In genomic region chr7:150415161-150416160, GRCh38 we compare ENCODE assay signal across 1 cellular context.
TF ChIP-seq lines count a peak whose summit lies in the region.

No MANE protein-coding gene starts in this region.

TF ChIP-seq in HepG2, 621 proteins besides CTCF, POLR2A, EP300 and RAD21 (continued from another document and continues in another):
- TF ChIP-seq HINFP (CRISPR knock-in tag; IDR thresholded peaks at IDR 0.05; ENCODE audit: low read depth), result no peak
- TF ChIP-seq ZNF710 (CRISPR knock-in tag; IDR thresholded peaks at IDR 0.05; ENCODE audit: borderline replicate concordance), result peak; percentile 48; the same call in 1 of the 2 replicates
- peak; percentile 22; the same call in 1 of the 2 replicates for TF ChIP-seq FOXA1 (IDR thresholded peaks at IDR 0.05)
- TF ChIP-seq FOXA1 (CRISPR knock-in tag; IDR thresholded peaks at IDR 0.05), result peak; percentile 93
- TF ChIP-seq ZNF382 (CRISPR knock-in tag; IDR thresholded peaks at IDR 0.05; ENCODE audit: borderline replicate concordance), result no peak
- TF ChIP-seq ZSCAN9 (CRISPR knock-in tag; IDR thresholded peaks at IDR 0.05; ENCODE audit: borderline replicate concordance), result peak; percentile 67; the same call in 1 of the 2 replicates
- 0 out of 2 replicates have a peak, but pooled peaks have one; percentile 48 for TF ChIP-seq ZNF639 (CRISPR knock-in tag; conservative IDR thresholded peaks at IDR 0.05)
- TF ChIP-seq THRA (CRISPR knock-in tag; IDR thresholded peaks at IDR 0.05; ENCODE audit: borderline replicate concordance), result peak; percentile 92
- TF ChIP-seq SIX1 (CRISPR knock-in tag; IDR thresholded peaks at IDR 0.05; ENCODE audit: borderline replicate concordance), result peak; percentile 83; the same call in 1 of the 2 replicates
- TF ChIP-seq IRF1 (CRISPR knock-in tag; IDR thresholded peaks at IDR 0.05; ENCODE audit: low read depth), result no peak
- no peak for TF ChIP-seq PLRG1 (conservative IDR thresholded peaks at IDR 0.05)
- TF ChIP-seq ZNF878 (CRISPR knock-in tag; IDR thresholded peaks at IDR 0.05), result 0 out of 2 replicates have a peak, but pooled peaks have one; percentile 42
- TF ChIP-seq ATAD3A (CRISPR knock-in tag; IDR thresholded peaks at IDR 0.05), result no peak
- TF ChIP-seq GRHL1 (CRISPR knock-in tag; conservative IDR thresholded peaks at IDR 0.05), result no peak
- TF ChIP-seq ZNF709 (CRISPR knock-in tag; IDR thresholded peaks at IDR 0.05), result no peak
- no peak for TF ChIP-seq MXD3 (CRISPR knock-in tag; IDR thresholded peaks at IDR 0.05)
- no peak for TF ChIP-seq MAZ (IDR thresholded peaks at IDR 0.05; ENCODE audit: borderline replicate concordance, low read depth, low read length)
- TF ChIP-seq MAZ (CRISPR knock-in tag; IDR thresholded peaks at IDR 0.05; ENCODE audit: low read depth), result no peak
- no peak for TF ChIP-seq GATA4 (IDR thresholded peaks at IDR 0.05; ENCODE audit: borderline replicate concordance, low read depth)
- peak; percentile 62; the same call in 1 of the 2 replicates for TF ChIP-seq SOX13 (IDR thresholded peaks at IDR 0.05)
- peak in 1 of 2 experiments; percentile 97; a peak in 2 of 4 replicates for TF ChIP-seq SOX13 (CRISPR knock-in tag; conservative IDR thresholded peaks at IDR 0.05 in 1 of 2, IDR thresholded peaks at IDR 0.05 in 1 of 2)
- no peak for TF ChIP-seq ZNF280D (CRISPR knock-in tag; IDR thresholded peaks at IDR 0.05)
- TF ChIP-seq NFAT5 (CRISPR knock-in tag; IDR thresholded peaks at IDR 0.05), result no peak
- TF ChIP-seq ZNF644 (CRISPR knock-in tag; IDR thresholded peaks at IDR 0.05; ENCODE audit: low read depth), result 0 out of 2 replicates have a peak, but pooled peaks have one; percentile 21
- TF ChIP-seq ZNF207 (IDR thresholded peaks at IDR 0.05; ENCODE audit: borderline replicate concordance), result no peak
- TF ChIP-seq USF2 (IDR thresholded peaks at IDR 0.05; ENCODE audit: low read depth, low read length), result no peak
- no peak for TF ChIP-seq USF2 (CRISPR knock-in tag; IDR thresholded peaks at IDR 0.05; ENCODE audit: borderline replicate concordance)
- TF ChIP-seq ZMYM2 (CRISPR knock-in tag; IDR thresholded peaks at IDR 0.05), result no peak
- TF ChIP-seq PHF20 (CRISPR knock-in tag; IDR thresholded peaks at IDR 0.05), result no peak; the same call in 1 of the 2 replicates
- TF ChIP-seq CREM (IDR thresholded peaks at IDR 0.05), result peak; percentile 80; the same call in 1 of the 2 replicates
- TF ChIP-seq CREM (CRISPR knock-in tag; IDR thresholded peaks at IDR 0.05), result no peak
- peak; percentile 96 for TF ChIP-seq RXRB (CRISPR knock-in tag; IDR thresholded peaks at IDR 0.05; ENCODE audit: borderline replicate concordance)
- TF ChIP-seq FOXA3 (CRISPR knock-in tag; IDR thresholded peaks at IDR 0.05), result peak; percentile 95
- peak; percentile 66; the same call in 1 of the 2 replicates for TF ChIP-seq DMAP1 (CRISPR knock-in tag; IDR thresholded peaks at IDR 0.05)
